ENCODE assay signal across 1 cellular context in genomic region chr5:6379246-6379645, GRCh38.
TF ChIP-seq lines count a peak whose summit lies in the region.

No MANE protein-coding gene starts in this region.

TF ChIP-seq in K562, 482 proteins besides CTCF, POLR2A, EP300 and RAD21 (continued from another document):
- TF ChIP-seq E2F6 (IDR thresholded peaks at IDR 0.05; ENCODE audit: borderline replicate concordance in 1 of 2, extremely low read depth in 1 of 2, insufficient read depth in 1 of 2, insufficient read length in 1 of 2, low read depth in 1 of 2, low read length in 1 of 2, poor library complexity in 1 of 2, severe bottlenecking in 1 of 2) = no peak
- no peak for TF ChIP-seq CBX3 (IDR thresholded peaks at IDR 0.05; ENCODE audit: borderline replicate concordance in 1 of 2, low read length in 2 of 2)
- no peak for TF ChIP-seq KLF6 (CRISPR knock-in tag; IDR thresholded peaks at IDR 0.05; ENCODE audit: borderline replicate concordance)
- no peak for TF ChIP-seq ZNF263 (CRISPR knock-in tag; IDR thresholded peaks at IDR 0.05; ENCODE audit: borderline replicate concordance)
- TF ChIP-seq ELF2 (CRISPR knock-in tag; IDR thresholded peaks at IDR 0.05) = no peak
- no peak for TF ChIP-seq MEF2A (IDR thresholded peaks at IDR 0.05; ENCODE audit: control insufficient read depth, low read depth, low read length)
- TF ChIP-seq FOXP4 (CRISPR knock-in tag; IDR thresholded peaks at IDR 0.05; ENCODE audit: borderline replicate concordance) = no peak
- no peak for TF ChIP-seq NFYB (IDR thresholded peaks at IDR 0.05; ENCODE audit: extremely low read depth, insufficient read length)
- TF ChIP-seq, protein P1, sequence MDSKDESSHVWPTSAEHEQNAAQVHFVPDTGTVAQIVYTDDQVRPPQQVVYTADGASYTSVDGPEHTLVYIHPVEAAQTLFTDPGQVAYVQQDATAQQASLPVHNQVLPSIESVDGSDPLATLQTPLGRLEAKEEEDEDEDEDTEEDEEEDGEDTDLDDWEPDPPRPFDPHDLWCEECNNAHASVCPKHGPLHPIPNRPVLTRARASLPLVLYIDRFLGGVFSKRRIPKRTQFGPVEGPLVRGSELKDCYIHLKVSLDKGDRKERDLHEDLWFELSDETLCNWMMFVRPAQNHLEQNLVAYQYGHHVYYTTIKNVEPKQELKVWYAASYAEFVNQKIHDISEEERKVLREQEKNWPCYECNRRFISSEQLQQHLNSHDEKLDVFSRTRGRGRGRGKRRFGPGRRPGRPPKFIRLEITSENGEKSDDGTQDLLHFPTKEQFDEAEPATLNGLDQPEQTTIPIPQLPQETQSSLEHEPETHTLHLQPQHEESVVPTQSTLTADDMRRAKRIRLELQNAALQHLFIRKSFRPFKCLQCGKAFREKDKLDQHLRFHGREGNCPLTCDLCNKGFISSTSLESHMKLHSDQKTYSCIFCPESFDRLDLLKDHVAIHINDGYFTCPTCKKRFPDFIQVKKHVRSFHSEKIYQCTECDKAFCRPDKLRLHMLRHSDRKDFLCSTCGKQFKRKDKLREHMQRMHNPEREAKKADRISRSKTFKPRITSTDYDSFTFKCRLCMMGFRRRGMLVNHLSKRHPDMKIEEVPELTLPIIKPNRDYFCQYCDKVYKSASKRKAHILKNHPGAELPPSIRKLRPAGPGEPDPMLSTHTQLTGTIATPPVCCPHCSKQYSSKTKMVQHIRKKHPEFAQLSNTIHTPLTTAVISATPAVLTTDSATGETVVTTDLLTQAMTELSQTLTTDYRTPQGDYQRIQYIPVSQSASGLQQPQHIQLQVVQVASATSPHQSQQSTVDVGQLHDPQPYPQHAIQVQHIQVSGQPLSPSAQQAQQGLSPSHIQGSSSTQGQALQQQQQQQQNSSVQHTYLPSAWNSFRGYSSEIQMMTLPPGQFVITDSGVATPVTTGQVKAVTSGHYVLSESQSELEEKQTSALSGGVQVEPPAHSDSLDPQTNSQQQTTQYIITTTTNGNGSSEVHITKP (IDR thresholded peaks at IDR 0.05; ENCODE audit: partially characterized antibody) = no peak
- no peak for TF ChIP-seq ZNF778 (CRISPR knock-in tag; IDR thresholded peaks at IDR 0.05)
- TF ChIP-seq ZNF586 (CRISPR knock-in tag; conservative IDR thresholded peaks at IDR 0.05) = no peak
- no peak for TF ChIP-seq HDGF (IDR thresholded peaks at IDR 0.05)
- TF ChIP-seq HBP1 (CRISPR knock-in tag; IDR thresholded peaks at IDR 0.05) = no peak
